20 cellular contexts compared by ENCODE assay signal in the genomic region with DNA sequence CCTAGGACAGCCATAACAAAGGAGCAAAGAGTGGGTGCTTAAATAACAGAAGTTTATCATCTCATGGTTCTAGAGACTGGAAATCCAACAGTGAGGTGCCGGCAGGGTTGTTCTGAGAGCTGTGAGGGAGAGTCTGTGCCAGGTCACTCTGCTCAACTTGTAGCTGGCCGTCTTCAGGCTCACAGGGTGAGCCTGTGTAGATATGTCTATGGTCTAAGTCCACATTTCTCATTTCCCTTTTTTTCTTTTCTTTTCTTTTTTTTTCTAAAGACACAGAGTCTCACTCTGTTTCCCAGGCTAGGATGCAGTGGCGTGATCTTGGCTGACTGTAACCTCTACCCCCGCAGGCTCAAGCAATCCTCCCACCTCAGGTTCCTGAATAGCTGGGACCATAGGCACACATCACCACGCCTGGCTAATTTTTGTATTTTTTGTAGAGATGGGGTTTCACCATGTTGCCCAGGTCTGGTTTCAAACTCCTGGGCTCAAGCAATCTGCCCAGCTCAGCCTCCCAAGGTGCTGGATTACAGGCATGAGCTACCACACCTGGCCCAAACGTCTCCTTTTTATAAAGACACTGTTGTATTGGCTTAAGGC.
"Had no signal": no experiment of that assay in that cellular context is flagged by ENCODE, and none has a peak within 500 bp of the region (broad histone marks: within the 10 kb centered on the region; RNA-seq: fewer than 3 reads in every experiment).

No MANE protein-coding gene starts in this region.

- H3K79me2 ChIP-seq: hepatocyte had no signal

- H3K36me3 ChIP-seq: colonic mucosa, neutrophil, sigmoid colon had no signal

- H3K27ac Mint-ChIP-seq: naive B cell, type B pancreatic cell had no signal

- FAIRE-seq: endothelial cell of umbilical vein, kidney, urothelium cell line had no signal

- H3K4me1 ChIP-seq: colonic mucosa, foreskin keratinocyte, sigmoid colon had no signal

- H3K9me3 ChIP-seq: colonic mucosa, neutrophil, sigmoid colon had no signal

- H3K4me2 ChIP-seq: hepatocyte had no signal

- DNase-seq: colonic mucosa; dermis blood vessel endothelial cell; erythroblast; foreskin keratinocyte; head of caudate nucleus; kidney; left cardiac atrium; mesendoderm; naive B cell; sigmoid colon; stimulated activated CD4-positive, alpha-beta T cell treated with anti-CD3 and anti-CD28 coated beads, Interleukin-2, amount 100 ng/mL, for 24 hours; stimulated activated CD4-positive, alpha-beta T cell treated with anti-CD3 and anti-CD28 coated beads, Interleukin-4, amount 100 ng/mL, for 4 hours; stimulated activated naive CD4-positive, alpha-beta T cell treated with Interleukin-2 at 50 U/mL for 16 hours had no signal

- H3K4me3 ChIP-seq: colonic mucosa, hepatocyte, sigmoid colon, skin epidermis had no signal

- H2AFZ ChIP-seq: hepatocyte had no signal

- H3K27ac ChIP-seq: colonic mucosa, foreskin keratinocyte, hepatocyte, neutrophil, sigmoid colon, skin epidermis had no signal

- H3K4me3 Mint-ChIP-seq: naive B cell, nephron, type B pancreatic cell had no signal

- ATAC-seq: foreskin keratinocyte, left cardiac atrium had no signal

- H3K36me3 Mint-ChIP-seq: naive B cell, type B pancreatic cell had no signal

- H3K27me3 ChIP-seq: colonic mucosa, hepatocyte, sigmoid colon had no signal

- H3K9me3 Mint-ChIP-seq: naive B cell, nephron, type B pancreatic cell had no signal
